In genomic region chr20:51661609-51662178, GRCh38 we compare ENCODE assay signal across 1 cellular context.
TF ChIP-seq lines count a peak whose summit lies in the region.

No MANE protein-coding gene starts in this region.

TF ChIP-seq in HepG2, 621 proteins besides CTCF, POLR2A, EP300 and RAD21 (continued from another document and continues in another):
- TF ChIP-seq ZNF766 (CRISPR knock-in tag; IDR thresholded peaks at IDR 0.05; ENCODE audit: borderline replicate concordance) (no peak), NR3C1 (CRISPR knock-in tag; IDR thresholded peaks at IDR 0.05) (no peak), ZNF672 (CRISPR knock-in tag; IDR thresholded peaks at IDR 0.05) (no peak), BRF2 (CRISPR knock-in tag; IDR thresholded peaks at IDR 0.05) (no peak), TFDP1 (CRISPR knock-in tag; IDR thresholded peaks at IDR 0.05; ENCODE audit: borderline replicate concordance) (no peak), ZBTB8A (CRISPR knock-in tag; IDR thresholded peaks at IDR 0.05; ENCODE audit: borderline replicate concordance, low read depth) (no peak), AHDC1 (CRISPR knock-in tag; IDR thresholded peaks at IDR 0.05; ENCODE audit: borderline replicate concordance) (peak; percentile 79; the same call in 1 of the 2 replicates), SSRP1 (CRISPR knock-in tag; IDR thresholded peaks at IDR 0.05) (no peak), ZNF101 (CRISPR knock-in tag; IDR thresholded peaks at IDR 0.05; ENCODE audit: borderline replicate concordance, low read depth) (no peak), MLXIP (CRISPR knock-in tag; IDR thresholded peaks at IDR 0.05; ENCODE audit: borderline replicate concordance) (no peak), HNF1A (IDR thresholded peaks at IDR 0.05; ENCODE audit: low read depth) (no peak), HNF1A (CRISPR knock-in tag; IDR thresholded peaks at IDR 0.05; ENCODE audit: borderline replicate concordance) (peak; percentile 56; the same call in 1 of the 2 replicates), GMEB2 (CRISPR knock-in tag; IDR thresholded peaks at IDR 0.05; ENCODE audit: low read depth) (no peak), ZNF646 (CRISPR knock-in tag; IDR thresholded peaks at IDR 0.05) (no peak), ZNF275 (CRISPR knock-in tag; IDR thresholded peaks at IDR 0.05; ENCODE audit: borderline replicate concordance) (no peak), NR2F1 (CRISPR knock-in tag; IDR thresholded peaks at IDR 0.05) (peak in 1 of 2 experiments; percentile 71; a peak in 2 of 4 replicates), ZNF850 (CRISPR knock-in tag; conservative IDR thresholded peaks at IDR 0.05) (no peak), ZNF382 (CRISPR knock-in tag; IDR thresholded peaks at IDR 0.05; ENCODE audit: borderline replicate concordance) (no peak), ARHGAP35 (CRISPR knock-in tag; IDR thresholded peaks at IDR 0.05; ENCODE audit: borderline replicate concordance) (no peak), ZNF24 (IDR thresholded peaks at IDR 0.05) (no peak), NR2F2 (IDR thresholded peaks at IDR 0.05; ENCODE audit: borderline replicate concordance, low read depth) (peak; percentile 42; the same call in 1 of the 2 replicates), ZNF362 (CRISPR knock-in tag; IDR thresholded peaks at IDR 0.05; ENCODE audit: borderline replicate concordance) (0 out of 2 replicates have a peak, but pooled peaks have one; percentile 17), KDM2A (CRISPR knock-in tag; IDR thresholded peaks at IDR 0.05; ENCODE audit: borderline replicate concordance, low read depth) (no peak), ZNF460 (CRISPR knock-in tag; IDR thresholded peaks at IDR 0.05; ENCODE audit: borderline replicate concordance) (no peak), PTBP1 (IDR thresholded peaks at IDR 0.05; ENCODE audit: low read depth, low read length, poor library complexity, severe bottlenecking) (no peak)
